Comparison of ENCODE assay signal across 1 cellular context in the genomic region with DNA sequence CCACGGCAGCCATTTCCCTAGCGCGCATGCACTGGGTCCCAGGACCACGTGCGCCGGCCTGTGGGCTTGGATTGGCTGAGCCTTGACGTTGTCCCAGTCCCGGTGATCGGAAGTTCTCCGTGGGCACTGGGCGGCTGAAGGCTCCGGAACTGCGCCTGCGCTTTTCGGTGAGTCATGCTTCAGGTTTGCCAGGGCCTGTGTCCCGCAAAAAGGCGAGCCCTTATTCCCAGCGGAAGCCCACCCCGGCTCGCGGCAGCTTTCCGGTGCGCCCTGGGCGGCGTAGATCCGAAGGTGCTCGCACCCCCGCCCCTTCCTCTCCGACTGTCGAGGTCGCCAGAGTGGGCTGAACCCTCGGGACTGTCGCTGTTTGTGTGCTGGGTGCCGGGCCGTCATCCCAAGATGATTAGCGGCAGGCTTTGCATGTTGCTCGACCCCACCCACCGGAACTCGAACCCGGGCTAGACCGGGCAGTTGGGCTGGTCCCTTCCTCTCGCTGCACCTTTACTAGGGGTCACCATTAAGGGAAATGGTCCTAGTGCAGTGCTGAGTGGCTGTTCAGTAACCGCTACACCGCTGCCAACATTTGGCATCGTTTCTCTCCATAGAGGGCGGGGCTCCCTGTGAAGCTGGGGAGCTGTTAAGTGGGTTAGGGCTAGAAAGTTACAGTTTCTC.
A peak's percentile ranks its signal among the peaks of the same experiment; 100 is the strongest.
TF ChIP-seq lines count a peak whose summit lies in the region.

A gene with protein sequence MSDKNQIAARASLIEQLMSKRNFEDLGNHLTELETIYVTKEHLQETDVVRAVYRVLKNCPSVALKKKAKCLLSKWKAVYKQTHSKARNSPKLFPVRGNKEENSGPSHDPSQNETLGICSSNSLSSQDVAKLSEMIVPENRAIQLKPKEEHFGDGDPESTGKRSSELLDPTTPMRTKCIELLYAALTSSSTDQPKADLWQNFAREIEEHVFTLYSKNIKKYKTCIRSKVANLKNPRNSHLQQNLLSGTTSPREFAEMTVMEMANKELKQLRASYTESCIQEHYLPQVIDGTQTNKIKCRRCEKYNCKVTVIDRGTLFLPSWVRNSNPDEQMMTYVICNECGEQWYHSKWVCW (plus strand): TSS at position 120 of the 672 bp plus-strand sequence. CDS start 9,368 bp downstream, outside the sequence.

TF ChIP-seq in H1, 55 proteins besides CTCF, POLR2A, EP300 and RAD21:
- TF ChIP-seq NANOG (IDR thresholded peaks at IDR 0.05; ENCODE audit: insufficient read depth, low read depth, low read length, poor library complexity, severe bottlenecking) (no peak), PHF8 (conservative IDR thresholded peaks at IDR 0.05; ENCODE audit: low read depth, low read length) (no peak), YY1 (IDR thresholded peaks at IDR 0.05; ENCODE audit: low read depth, low read length) (peak; percentile 82; the same call in 1 of the 2 replicates), TBP (IDR thresholded peaks at IDR 0.05; ENCODE audit: low read depth, low read length) (no peak), CBX5 (IDR thresholded peaks at IDR 0.05; ENCODE audit: low read depth, low read length) (no peak), SP4 (IDR thresholded peaks at IDR 0.05; ENCODE audit: low read length) (no peak), SUZ12 (IDR thresholded peaks at IDR 0.05; ENCODE audit: low read length) (no peak), SIX5 (IDR thresholded peaks at IDR 0.05; ENCODE audit: low read depth, low read length) (no peak), ZNF274 (IDR thresholded peaks at IDR 0.05; ENCODE audit: borderline replicate concordance, extremely low read depth, low read length) (no peak), ASH2L (IDR thresholded peaks at IDR 0.05; ENCODE audit: low read length) (peak; percentile 77), BRCA1 (IDR thresholded peaks at IDR 0.05; ENCODE audit: low read depth, low read length) (no peak), TCF12 (IDR thresholded peaks at IDR 0.05; ENCODE audit: low read depth, low read length) (no peak), JUN (IDR thresholded peaks at IDR 0.05; ENCODE audit: low read depth, low read length) (no peak), SRF (IDR thresholded peaks at IDR 0.05; ENCODE audit: low read depth, low read length) (no peak), HDAC2 (IDR thresholded peaks at IDR 0.05; ENCODE audit: borderline replicate concordance in 1 of 2, low read depth in 2 of 2, low read length in 2 of 2) (peak; percentile 33 to 46; a peak in 1 of 4 replicates), CHD2 (IDR thresholded peaks at IDR 0.05; ENCODE audit: low read length) (0 out of 2 replicates have a peak, but pooled peaks have one; percentile 41), MAFK (IDR thresholded peaks at IDR 0.05; ENCODE audit: low read depth, low read length) (0 out of 2 replicates have a peak, but pooled peaks have one; percentile 8), EGR1 (IDR thresholded peaks at IDR 0.05; ENCODE audit: borderline replicate concordance, low read depth, low read length) (no peak), KDM5A (IDR thresholded peaks at IDR 0.05; ENCODE audit: low read length) (no peak), CBX8 (IDR thresholded peaks at IDR 0.05; ENCODE audit: borderline replicate concordance, low read depth, low read length) (no peak), CREB1 (IDR thresholded peaks at IDR 0.05) (0 out of 2 replicates have a peak, but pooled peaks have one; percentile 7), CHD1 (IDR thresholded peaks at IDR 0.05; ENCODE audit: low read depth, low read length) (no peak), SIRT6 (IDR thresholded peaks at IDR 0.05; ENCODE audit: low read length) (no peak), RXRA (IDR thresholded peaks at IDR 0.05; ENCODE audit: insufficient read depth, low read depth, low read length) (no peak), SAP30 (IDR thresholded peaks at IDR 0.05; ENCODE audit: insufficient read depth, insufficient replicate concordance, low read length) (no peak), BACH1 (IDR thresholded peaks at IDR 0.05; ENCODE audit: low read length) (peak; percentile 70; the same call in 1 of the 2 replicates), TAF7 (optimal IDR thresholded peaks at IDR 0.05; ENCODE audit: borderline replicate concordance, low read depth, low read length) (no peak), EZH2 (IDR thresholded peaks at IDR 0.05; ENCODE audit: low read depth, low read length, severe bottlenecking) (no peak), SP2 (IDR thresholded peaks at IDR 0.05; ENCODE audit: low read length) (no peak), KDM4A (IDR thresholded peaks at IDR 0.05; ENCODE audit: low read depth, low read length, severe bottlenecking) (peak; percentile 26), JUND (IDR thresholded peaks at IDR 0.05; ENCODE audit: low read length) (peak; percentile 85), RNF2 (IDR thresholded peaks at IDR 0.05; ENCODE audit: borderline replicate concordance, low read depth, low read length, missing control alignments, poor library complexity, severe bottlenecking) (no peak)
- TF ChIP-seq, protein P1, sequence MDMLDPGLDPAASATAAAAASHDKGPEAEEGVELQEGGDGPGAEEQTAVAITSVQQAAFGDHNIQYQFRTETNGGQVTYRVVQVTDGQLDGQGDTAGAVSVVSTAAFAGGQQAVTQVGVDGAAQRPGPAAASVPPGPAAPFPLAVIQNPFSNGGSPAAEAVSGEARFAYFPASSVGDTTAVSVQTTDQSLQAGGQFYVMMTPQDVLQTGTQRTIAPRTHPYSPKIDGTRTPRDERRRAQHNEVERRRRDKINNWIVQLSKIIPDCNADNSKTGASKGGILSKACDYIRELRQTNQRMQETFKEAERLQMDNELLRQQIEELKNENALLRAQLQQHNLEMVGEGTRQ (IDR thresholded peaks at IDR 0.05; ENCODE audit: low read length): peak; percentile 87
- TF ChIP-seq, protein P2, sequence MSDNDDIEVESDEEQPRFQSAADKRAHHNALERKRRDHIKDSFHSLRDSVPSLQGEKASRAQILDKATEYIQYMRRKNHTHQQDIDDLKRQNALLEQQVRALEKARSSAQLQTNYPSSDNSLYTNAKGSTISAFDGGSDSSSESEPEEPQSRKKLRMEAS (IDR thresholded peaks at IDR 0.05): peak; percentile 91
- TF ChIP-seq, protein P3, sequence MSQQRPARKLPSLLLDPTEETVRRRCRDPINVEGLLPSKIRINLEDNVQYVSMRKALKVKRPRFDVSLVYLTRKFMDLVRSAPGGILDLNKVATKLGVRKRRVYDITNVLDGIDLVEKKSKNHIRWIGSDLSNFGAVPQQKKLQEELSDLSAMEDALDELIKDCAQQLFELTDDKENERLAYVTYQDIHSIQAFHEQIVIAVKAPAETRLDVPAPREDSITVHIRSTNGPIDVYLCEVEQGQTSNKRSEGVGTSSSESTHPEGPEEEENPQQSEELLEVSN (IDR thresholded peaks at IDR 0.05): peak; percentile 51; the same call in 1 of the 2 replicates
- TF ChIP-seq, protein P4, sequence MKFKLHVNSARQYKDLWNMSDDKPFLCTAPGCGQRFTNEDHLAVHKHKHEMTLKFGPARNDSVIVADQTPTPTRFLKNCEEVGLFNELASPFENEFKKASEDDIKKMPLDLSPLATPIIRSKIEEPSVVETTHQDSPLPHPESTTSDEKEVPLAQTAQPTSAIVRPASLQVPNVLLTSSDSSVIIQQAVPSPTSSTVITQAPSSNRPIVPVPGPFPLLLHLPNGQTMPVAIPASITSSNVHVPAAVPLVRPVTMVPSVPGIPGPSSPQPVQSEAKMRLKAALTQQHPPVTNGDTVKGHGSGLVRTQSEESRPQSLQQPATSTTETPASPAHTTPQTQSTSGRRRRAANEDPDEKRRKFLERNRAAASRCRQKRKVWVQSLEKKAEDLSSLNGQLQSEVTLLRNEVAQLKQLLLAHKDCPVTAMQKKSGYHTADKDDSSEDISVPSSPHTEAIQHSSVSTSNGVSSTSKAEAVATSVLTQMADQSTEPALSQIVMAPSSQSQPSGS (IDR thresholded peaks at IDR 0.05; ENCODE audit: low read length): no peak
TF ChIP-seq in H1: peak in this region for 12.
